ENCODE assay signal across 1 cellular context in genomic region chr3:168048414-168049330, GRCh38.
TF ChIP-seq lines count a peak whose summit lies in the region.

No MANE protein-coding gene starts in this region.

TF ChIP-seq in SK-N-SH, 30 proteins besides CTCF, POLR2A, EP300 and RAD21 (continued from another document):
- TF ChIP-seq REST (IDR thresholded peaks at IDR 0.05; ENCODE audit: low read depth, low read length) = no peak
- TF ChIP-seq NFIC (IDR thresholded peaks at IDR 0.05; ENCODE audit: borderline replicate concordance) = no peak
- TF ChIP-seq SIN3A (IDR thresholded peaks at IDR 0.05; ENCODE audit: borderline replicate concordance, low read depth, low read length) = no peak
- no peak for TF ChIP-seq JUND (IDR thresholded peaks at IDR 0.05)
- TF ChIP-seq ELF1 (IDR thresholded peaks at IDR 0.05) = no peak
- no peak for TF ChIP-seq EZH2phosphoT487 (IDR thresholded peaks at IDR 0.05; ENCODE audit: borderline replicate concordance, low read depth)
- no peak for TF ChIP-seq SMC3 (IDR thresholded peaks at IDR 0.05; ENCODE audit: low read depth, low read length)
- no peak for TF ChIP-seq GATA2 (CRISPR knock-in tag; IDR thresholded peaks at IDR 0.05)
- TF ChIP-seq YY1 (IDR thresholded peaks at IDR 0.05; ENCODE audit: low read depth) = no peak
- TF ChIP-seq RXRA (IDR thresholded peaks at IDR 0.05; ENCODE audit: borderline replicate concordance, low read depth) = no peak
- TF ChIP-seq RFX5 (IDR thresholded peaks at IDR 0.05; ENCODE audit: low read length) = no peak
- no peak for TF ChIP-seq MEF2A (IDR thresholded peaks at IDR 0.05; ENCODE audit: borderline replicate concordance, low read depth)
- TF ChIP-seq CHD2 (IDR thresholded peaks at IDR 0.05; ENCODE audit: low read length, partially characterized antibody) = no peak
- TF ChIP-seq USF1 (IDR thresholded peaks at IDR 0.05; ENCODE audit: borderline replicate concordance, low read depth) = no peak
- TF ChIP-seq GABPA (IDR thresholded peaks at IDR 0.05; ENCODE audit: low read depth) = no peak
